In the genomic region with DNA sequence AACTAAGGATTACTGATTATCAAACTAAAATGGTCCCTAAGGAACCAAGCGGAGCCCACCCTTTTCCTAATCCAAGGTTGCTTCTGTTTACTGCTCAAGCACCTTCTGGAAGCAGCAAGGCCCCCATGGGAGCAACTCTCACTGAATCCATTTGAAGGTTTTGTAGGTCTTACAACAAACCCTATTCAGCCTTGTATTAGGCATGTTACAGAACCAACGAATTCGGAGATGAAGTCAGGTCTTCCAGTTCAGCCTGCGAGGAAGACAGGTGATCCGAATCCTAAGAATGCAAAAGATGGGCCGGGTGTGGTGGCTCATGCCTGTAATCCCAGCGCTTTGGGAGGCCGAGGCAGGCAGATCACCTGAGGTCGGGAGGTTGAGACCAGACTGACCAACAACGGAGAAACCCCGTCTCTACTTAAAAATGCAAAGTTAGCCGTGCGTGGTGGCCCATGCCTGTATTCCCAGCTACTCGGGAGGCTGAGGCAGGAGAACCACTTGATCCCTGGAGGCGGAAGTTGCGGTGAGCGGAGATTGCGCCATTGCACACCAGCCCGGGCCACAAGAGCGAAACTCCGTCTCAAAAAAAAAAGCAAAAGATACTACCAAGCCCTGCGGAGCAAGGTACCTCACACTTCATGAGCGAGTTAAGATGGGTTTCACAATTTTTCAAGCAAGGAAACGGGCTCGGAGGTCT, we compare ENCODE assay signal across 1 cellular context.
TF ChIP-seq lines count a peak whose summit lies in the region.

No MANE protein-coding gene starts in this region.

TF ChIP-seq in HepG2, 621 proteins besides CTCF, POLR2A, EP300 and RAD21 (continued from another document):
- TF ChIP-seq, protein P1, sequence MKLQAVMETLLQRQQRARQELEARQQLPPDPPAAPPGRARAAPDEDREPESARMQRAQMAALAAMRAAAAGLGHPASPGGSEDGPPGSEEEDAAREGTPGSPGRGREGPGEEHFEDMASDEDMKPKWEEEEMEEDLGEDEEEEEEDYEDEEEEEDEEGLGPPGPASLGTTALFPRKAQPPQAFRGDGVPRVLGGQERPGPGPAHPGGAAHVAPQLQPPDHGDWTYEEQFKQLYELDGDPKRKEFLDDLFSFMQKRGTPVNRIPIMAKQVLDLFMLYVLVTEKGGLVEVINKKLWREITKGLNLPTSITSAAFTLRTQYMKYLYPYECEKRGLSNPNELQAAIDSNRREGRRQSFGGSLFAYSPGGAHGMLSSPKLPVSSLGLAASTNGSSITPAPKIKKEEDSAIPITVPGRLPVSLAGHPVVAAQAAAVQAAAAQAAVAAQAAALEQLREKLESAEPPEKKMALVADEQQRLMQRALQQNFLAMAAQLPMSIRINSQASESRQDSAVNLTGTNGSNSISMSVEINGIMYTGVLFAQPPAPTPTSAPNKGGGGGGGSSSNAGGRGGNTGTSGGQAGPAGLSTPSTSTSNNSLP (IDR thresholded peaks at IDR 0.05; ENCODE audit: low read depth, low read length) = no peak
- TF ChIP-seq KLF11 (CRISPR knock-in tag; IDR thresholded peaks at IDR 0.05) (no peak), ZUFSP (CRISPR knock-in tag; IDR thresholded peaks at IDR 0.05; ENCODE audit: borderline replicate concordance) (no peak), SOX13 (IDR thresholded peaks at IDR 0.05) (no peak), SOX13 (CRISPR knock-in tag; conservative IDR thresholded peaks at IDR 0.05 in 1 of 2, IDR thresholded peaks at IDR 0.05 in 1 of 2) (no peak), ZNF883 (CRISPR knock-in tag; IDR thresholded peaks at IDR 0.05; ENCODE audit: not compliant biosample characterization) (peak; percentile 28), MLXIP (CRISPR knock-in tag; IDR thresholded peaks at IDR 0.05; ENCODE audit: borderline replicate concordance) (no peak), ZNF441 (CRISPR knock-in tag; IDR thresholded peaks at IDR 0.05; ENCODE audit: borderline replicate concordance) (no peak), CSRNP1 (CRISPR knock-in tag; IDR thresholded peaks at IDR 0.05) (no peak), TMF1 (CRISPR knock-in tag; IDR thresholded peaks at IDR 0.05; ENCODE audit: low read depth) (peak; percentile 2; the same call in 1 of the 2 replicates)
- TF ChIP-seq, protein P2, sequence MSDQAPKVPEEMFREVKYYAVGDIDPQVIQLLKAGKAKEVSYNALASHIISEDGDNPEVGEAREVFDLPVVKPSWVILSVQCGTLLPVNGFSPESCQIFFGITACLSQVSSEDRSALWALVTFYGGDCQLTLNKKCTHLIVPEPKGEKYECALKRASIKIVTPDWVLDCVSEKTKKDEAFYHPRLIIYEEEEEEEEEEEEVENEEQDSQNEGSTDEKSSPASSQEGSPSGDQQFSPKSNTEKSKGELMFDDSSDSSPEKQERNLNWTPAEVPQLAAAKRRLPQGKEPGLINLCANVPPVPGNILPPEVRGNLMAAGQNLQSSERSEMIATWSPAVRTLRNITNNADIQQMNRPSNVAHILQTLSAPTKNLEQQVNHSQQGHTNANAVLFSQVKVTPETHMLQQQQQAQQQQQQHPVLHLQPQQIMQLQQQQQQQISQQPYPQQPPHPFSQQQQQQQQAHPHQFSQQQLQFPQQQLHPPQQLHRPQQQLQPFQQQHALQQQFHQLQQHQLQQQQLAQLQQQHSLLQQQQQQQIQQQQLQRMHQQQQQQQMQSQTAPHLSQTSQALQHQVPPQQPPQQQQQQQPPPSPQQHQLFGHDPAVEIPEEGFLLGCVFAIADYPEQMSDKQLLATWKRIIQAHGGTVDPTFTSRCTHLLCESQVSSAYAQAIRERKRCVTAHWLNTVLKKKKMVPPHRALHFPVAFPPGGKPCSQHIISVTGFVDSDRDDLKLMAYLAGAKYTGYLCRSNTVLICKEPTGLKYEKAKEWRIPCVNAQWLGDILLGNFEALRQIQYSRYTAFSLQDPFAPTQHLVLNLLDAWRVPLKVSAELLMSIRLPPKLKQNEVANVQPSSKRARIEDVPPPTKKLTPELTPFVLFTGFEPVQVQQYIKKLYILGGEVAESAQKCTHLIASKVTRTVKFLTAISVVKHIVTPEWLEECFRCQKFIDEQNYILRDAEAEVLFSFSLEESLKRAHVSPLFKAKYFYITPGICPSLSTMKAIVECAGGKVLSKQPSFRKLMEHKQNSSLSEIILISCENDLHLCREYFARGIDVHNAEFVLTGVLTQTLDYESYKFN (CRISPR knock-in tag; conservative IDR thresholded peaks at IDR 0.05) = 0 out of 2 replicates have a peak, but pooled peaks have one; percentile 0
